8 cellular contexts compared by ENCODE assay signal in the genomic region with DNA sequence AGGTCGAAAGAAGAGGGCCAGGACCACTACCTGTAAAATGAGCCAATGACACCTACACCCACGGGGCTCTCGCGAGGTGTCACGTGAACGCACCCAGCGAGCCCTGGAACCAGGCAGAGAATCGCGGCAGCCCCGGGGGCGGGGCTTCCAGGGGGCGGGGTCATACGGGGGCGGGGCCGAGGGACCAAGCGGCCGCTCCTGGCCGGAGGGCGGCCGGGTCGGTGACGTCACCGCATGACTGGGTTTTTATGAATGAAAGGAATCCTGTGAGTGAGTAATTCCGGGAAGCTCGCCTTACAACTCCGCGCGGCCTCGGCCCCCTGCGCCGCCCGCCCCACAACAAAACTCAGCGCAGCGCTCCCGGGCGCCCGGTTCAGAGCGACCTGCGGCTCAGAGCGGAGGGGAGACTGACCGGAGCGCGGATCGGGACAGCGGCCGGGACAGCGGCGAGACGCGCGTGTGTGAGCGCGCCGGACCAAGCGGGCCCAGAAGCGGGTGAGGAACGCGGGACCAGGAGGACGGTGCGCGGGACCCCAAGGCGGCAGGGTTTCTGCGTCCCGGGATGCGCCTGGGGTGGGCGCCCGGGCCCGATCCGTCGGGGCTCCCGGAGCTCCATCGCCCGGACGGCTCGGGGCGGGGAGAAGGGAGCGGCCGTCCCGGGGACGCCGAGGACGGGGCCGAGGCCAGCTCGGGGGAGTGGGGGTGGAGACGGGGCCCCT.
A peak's percentile ranks its signal among the peaks of the same experiment; 100 is the strongest.
DNase-seq lines count a peak whose midpoint lies in the region; ATAC-seq lines count a peak whose summit lies in the region.

Gene MAFF (plus strand): TSS at position 277 of the 719 bp plus-strand sequence. CDS start 11,860 bp downstream, outside the sequence.

- H3K9me3 Mint-ChIP-seq in central memory CD8-positive, alpha-beta T cell, result no peaks in the 10 kb centered on the region

- peaks cover 15% of the 10 kb centered on the region for H3K36me3 Mint-ChIP-seq in central memory CD8-positive, alpha-beta T cell (ENCODE audit: insufficient read depth)

- peak within 1 kb of the TSS; percentile 97 for H3K27ac Mint-ChIP-seq in central memory CD8-positive, alpha-beta T cell (ENCODE audit: low read depth)

- peak within 1 kb of the TSS; percentile 79 for H3K4me3 Mint-ChIP-seq in central memory CD8-positive, alpha-beta T cell

- peaks cover 28% of the 10 kb centered on the region for H3K4me1 Mint-ChIP-seq in central memory CD8-positive, alpha-beta T cell

- peak; percentile 57 for ATAC-seq in GM18517 (IDR thresholded peaks at IDR 0.05; ENCODE audit: unreplicated experiment)
- peak; percentile 43 for ATAC-seq in HG03066 (IDR thresholded peaks at IDR 0.05; ENCODE audit: low read depth, unreplicated experiment)
- peak; percentile 72 for ATAC-seq in central memory CD8-positive, alpha-beta T cell (replicated peaks; ENCODE audit: extremely low read depth, poor library complexity, severe bottlenecking)

- no peaks in the 10 kb centered on the region for H3K27me3 Mint-ChIP-seq in central memory CD8-positive, alpha-beta T cell

- DNase-seq in 8988T (peak; percentile 79), NCI-H345 treated with DMSO at 0.1 percent for 48 hours (lab: John Stamatoyannopoulos, UW; ENCODE audit: unreplicated experiment) (peak; percentile 44), islet precursor cell (peak; percentile 99)
- peak; percentile 88 for DNase-seq in activated CD4-positive, CD25-positive, alpha-beta regulatory T cell treated with anti-CD3 and anti-CD28 coated beads, Interleukin-2, amount 50 U/mL, for 72 hours
- peak; percentile 65 to 78 for DNase-seq in central memory CD8-positive, alpha-beta T cell (ENCODE audit: low spot score in 2 of 2)
- peak; percentile 75 to 94 for DNase-seq in stimulated activated CD4-positive, alpha-beta T cell treated with anti-CD3 and anti-CD28 coated beads, Interleukin-12 subunit alpha, Interleukin-12 subunit beta, amount 100 ng/mL, for 24 hours (ENCODE audit: low read depth in 2 of 2)

Comparison
In these comparisons a context has a peak if more than half of its experiments do, and no peak if none do; other contexts are left out.
1. Peak in every context shown above with its lines: DNase-seq and ATAC-seq.
2. DNase-seq: peak in every context shown above with its lines; median percentile 99 in islet precursor cell; 88 in activated CD4-positive, CD25-positive, alpha-beta regulatory T cell treated with anti-CD3 and anti-CD28 coated beads, Interleukin-2, amount 50 U/mL, for 72 hours; 84 in stimulated activated CD4-positive, alpha-beta T cell treated with anti-CD3 and anti-CD28 coated beads, Interleukin-12 subunit alpha, Interleukin-12 subunit beta, amount 100 ng/mL, for 24 hours; 79 in 8988T; 72 in central memory CD8-positive, alpha-beta T cell; 44 in NCI-H345 treated with DMSO at 0.1 percent for 48 hours.